In the genomic region with DNA sequence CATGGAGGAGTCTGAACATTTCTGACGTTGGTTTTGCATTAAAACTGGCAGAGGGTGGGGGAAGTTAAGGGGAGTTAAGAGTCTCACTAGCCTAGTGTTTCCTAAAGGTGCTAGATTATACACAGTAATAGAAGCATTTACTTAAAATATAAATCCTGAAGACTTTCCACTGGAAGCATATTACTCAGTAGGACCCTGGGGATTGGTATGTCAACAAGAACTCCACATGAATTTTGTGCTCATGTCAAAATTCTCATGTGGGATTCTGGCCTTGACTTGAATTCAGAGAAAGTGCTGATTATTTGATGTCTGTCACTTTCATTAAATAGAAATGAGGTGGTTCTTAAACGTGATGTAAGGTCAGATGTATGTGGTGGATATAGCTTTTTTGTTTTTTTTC, we compare ENCODE assay signal across 13 cellular contexts.
DNase-seq lines count a peak whose midpoint lies in the region; ATAC-seq and TF ChIP-seq lines count a peak whose summit lies in the region.
"Had no signal": no experiment of that assay in that cellular context is flagged by ENCODE, and none has a peak within 500 bp of the region (broad histone marks: within the 10 kb centered on the region; RNA-seq: fewer than 3 reads in every experiment).

No MANE protein-coding gene starts in this region.

- H3K27ac ChIP-seq in SJSA1 = peak overlapping the region; percentile 48
- H3K27ac ChIP-seq: BLaER1 had no signal

- no peaks in the 10 kb centered on the region for H3K36me3 Mint-ChIP-seq in activated CD4-positive, alpha-beta T cell treated with anti-CD3 and anti-CD28 coated beads for 36 hours (ENCODE audit: low read depth)
- H3K36me3 Mint-ChIP-seq in natural killer cell = no peaks in the 10 kb centered on the region
- H3K36me3 Mint-ChIP-seq: CD4-positive, CD25-positive, alpha-beta regulatory T cell had no signal

- H3K9me3 ChIP-seq in SJSA1 (replicated peaks) = no peaks in the 10 kb centered on the region
- H3K9me3 ChIP-seq: BLaER1 had no signal

- no peaks in the 10 kb centered on the region for H3K4me1 Mint-ChIP-seq in activated CD4-positive, alpha-beta T cell treated with anti-CD3 and anti-CD28 coated beads for 36 hours
- H3K4me1 Mint-ChIP-seq in natural killer cell = no peaks in the 10 kb centered on the region
- H3K4me1 Mint-ChIP-seq: CD4-positive, CD25-positive, alpha-beta regulatory T cell had no signal

- no peak overlapping the region for H3K27ac Mint-ChIP-seq in activated CD4-positive, alpha-beta T cell treated with anti-CD3 and anti-CD28 coated beads for 36 hours
- no peak overlapping the region for H3K27ac Mint-ChIP-seq in natural killer cell
- H3K27ac Mint-ChIP-seq: CD4-positive, CD25-positive, alpha-beta regulatory T cell had no signal

- no peaks in the 10 kb centered on the region for H3K27me3 ChIP-seq in SJSA1 (replicated peaks)
- H3K27me3 ChIP-seq: BLaER1 had no signal

- intact Hi-C loops in activated CD4-positive, alpha-beta T cell treated with anti-CD3 and anti-CD28 coated beads for 36 hours (cut with DNase I, micrococcal nuclease) = no loop called here
- intact Hi-C loops in natural killer cell (cut with micrococcal nuclease) = no loop called here

- DNase-seq in AG08395 (ENCODE audit: low spot score) = peak; percentile 6
- DNase-seq in SJSA1 (ENCODE audit: low read depth in 1 of 2, low spot score in 2 of 2) = no peak
- DNase-seq in fibroblast of peridontal ligament (ENCODE audit: extremely low read depth) = peak; percentile 73
- peak; percentile 31 for DNase-seq in skeletal muscle cell (ENCODE audit: low read depth)
- no peak for DNase-seq in activated CD4-positive, alpha-beta T cell treated with anti-CD3 and anti-CD28 coated beads for 36 hours
- DNase-seq in natural killer cell = no peak
- DNase-seq: AML-193; CD4-positive, CD25-positive, alpha-beta regulatory T cell; DMS53; GF-D8 had no signal

- H3K27me3 Mint-ChIP-seq in activated CD4-positive, alpha-beta T cell treated with anti-CD3 and anti-CD28 coated beads for 36 hours = no peaks in the 10 kb centered on the region
- H3K27me3 Mint-ChIP-seq in natural killer cell (ENCODE audit: low read depth in 2 of 2) = no peaks in the 10 kb centered on the region
- H3K27me3 Mint-ChIP-seq: CD4-positive, CD25-positive, alpha-beta regulatory T cell had no signal

- no peak for TF ChIP-seq CTCF in natural killer cell (IDR thresholded peaks at IDR 0.05)

- H3K4me3 Mint-ChIP-seq in activated CD4-positive, alpha-beta T cell treated with anti-CD3 and anti-CD28 coated beads for 36 hours = no peak overlapping the region
- H3K4me3 Mint-ChIP-seq in natural killer cell = no peak overlapping the region
- H3K4me3 Mint-ChIP-seq: CD4-positive, CD25-positive, alpha-beta regulatory T cell had no signal

- H3K4me3 ChIP-seq in SJSA1 = no peak overlapping the region
- no peak overlapping the region for H3K4me3 ChIP-seq in skeletal muscle cell (ENCODE audit: low read depth, low read length)
- H3K4me3 ChIP-seq: BLaER1 had no signal

- CTCF ChIA-PET in activated CD4-positive, alpha-beta T cell treated with anti-CD3 and anti-CD28 coated beads for 36 hours (lab: Charles Lee) = no interaction called here

- ATAC-seq in HG03565 (IDR thresholded peaks at IDR 0.05; ENCODE audit: unreplicated experiment) (no peak), natural killer cell (no peak), HG03442 (IDR thresholded peaks at IDR 0.05; ENCODE audit: unreplicated experiment) (no peak)
- ATAC-seq in activated CD4-positive, alpha-beta T cell treated with anti-CD3 and anti-CD28 coated beads for 36 hours = no peak

- H3K36me3 ChIP-seq in SJSA1 = no peaks in the 10 kb centered on the region
- H3K36me3 ChIP-seq: BLaER1 had no signal

- no peaks in the 10 kb centered on the region for H3K9me3 Mint-ChIP-seq in activated CD4-positive, alpha-beta T cell treated with anti-CD3 and anti-CD28 coated beads for 36 hours (ENCODE audit: low read depth)
- H3K9me3 Mint-ChIP-seq in natural killer cell = peaks cover 3 to 8% of the 10 kb centered on the region in 2 donors

- POLR2A ChIA-PET in activated CD4-positive, alpha-beta T cell treated with anti-CD3 and anti-CD28 coated beads for 36 hours (lab: Charles Lee) = no interaction called here

- peaks cover 33% of the 10 kb centered on the region for H3K4me1 ChIP-seq in SJSA1 (replicated peaks)
- H3K4me1 ChIP-seq: BLaER1 had no signal

Comparison
In these comparisons a context has a peak if more than half of its experiments do, and no peak if none do; other contexts are left out.
1. DNase-seq: peak in AG08395 (single experiment), fibroblast of peridontal ligament (single experiment) and skeletal muscle cell (single experiment); none in SJSA1 (0 of 2), activated CD4-positive, alpha-beta T cell treated with anti-CD3 and anti-CD28 coated beads for 36 hours (single experiment) and natural killer cell (single experiment).